ENCODE assay signal across 18 cellular contexts in the genomic region with DNA sequence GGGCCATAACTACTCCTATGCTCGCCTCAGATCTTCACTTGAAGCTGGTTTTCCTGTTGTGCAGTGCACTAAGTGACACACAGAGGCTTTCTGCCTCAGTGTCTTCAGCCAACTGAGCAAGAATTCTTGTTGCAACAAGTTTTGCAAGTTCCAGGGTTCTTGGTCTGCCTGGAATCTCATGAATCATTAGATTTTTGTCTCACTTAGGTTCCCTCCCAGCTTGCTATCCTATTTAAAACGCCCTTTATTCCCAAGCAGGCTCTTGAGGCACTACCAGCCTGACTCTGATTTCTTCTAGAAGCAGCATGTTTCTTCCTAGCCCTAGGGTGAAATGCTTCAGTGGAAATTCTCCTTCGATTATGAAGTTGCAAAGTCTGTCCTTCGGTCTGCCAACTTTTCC.
A peak's percentile ranks its signal among the peaks of the same experiment; 100 is the strongest.
DNase-seq lines count a peak whose midpoint lies in the region; ATAC-seq and TF ChIP-seq lines count a peak whose summit lies in the region.
"Had no signal": no experiment of that assay in that cellular context is flagged by ENCODE, and none has a peak within 500 bp of the region (broad histone marks: within the 10 kb centered on the region; RNA-seq: fewer than 3 reads in every experiment).

No MANE protein-coding gene starts in this region.

- peaks cover 0 to 10% of the 10 kb centered on the region in 2 donors for H3K36me3 ChIP-seq in gastroesophageal sphincter
- H3K36me3 ChIP-seq: cardiac muscle cell, ovary had no signal

- H3K27ac Mint-ChIP-seq in HFFc6 = no peak overlapping the region; the same call in 1 of the 2 replicates
- H3K27ac Mint-ChIP-seq in type B pancreatic cell = peak overlapping the region; percentile 90
- H3K27ac Mint-ChIP-seq: activated CD4-positive, alpha-beta memory T cell treated with anti-CD3 and anti-CD28 coated beads, Interleukin-2, amount 10 ng/mL, durations not matched to agents 7 days and 5 days; activated naive CD4-positive, alpha-beta T cell treated with anti-CD3 and anti-CD28 coated beads, Interleukin-2, amount 50 U/mL, for 72 hours; naive thymus-derived CD4-positive, alpha-beta T cell; T-cell had no signal

- DNase-seq in HFFc6 (peak; percentile 50), cardiac fibroblast (ENCODE audit: low read depth in 2 of 2) (peak; percentile 15 to 44), type B pancreatic cell (ENCODE audit: extremely low spot score, unreplicated experiment) (no peak), NCI-H345 treated with DMSO at 0.1 percent for 48 hours (lab: John Stamatoyannopoulos, UW; ENCODE audit: unreplicated experiment) (no peak)
- DNase-seq: activated CD4-positive, alpha-beta memory T cell treated with anti-CD3 and anti-CD28 coated beads, Interleukin-2, amount 10 ng/mL, durations not matched to agents 7 days and 5 days; activated T-cell treated with anti-CD3 and anti-CD28 coated beads, Interleukin-2, amount 50 U/mL, for 48 hours; DMS153; effector CD4-positive, alpha-beta T cell; naive thymus-derived CD4-positive, alpha-beta T cell; NCI-H146; ovary; T-cell had no signal

- H3K36me3 Mint-ChIP-seq in HFFc6 (ENCODE audit: low read depth) (no peaks in the 10 kb centered on the region), type B pancreatic cell (peaks cover 4% of the 10 kb centered on the region)
- H3K36me3 Mint-ChIP-seq: activated naive CD4-positive, alpha-beta T cell treated with anti-CD3 and anti-CD28 coated beads, Interleukin-2, amount 50 U/mL, for 72 hours; naive thymus-derived CD4-positive, alpha-beta T cell; T-cell had no signal

- H3K4me1 Mint-ChIP-seq in HFFc6 (ENCODE audit: low read depth) (peaks cover 9% of the 10 kb centered on the region), type B pancreatic cell (ENCODE audit: unreplicated experiment) (peaks cover 5% of the 10 kb centered on the region)
- H3K4me1 Mint-ChIP-seq: activated CD4-positive, alpha-beta memory T cell treated with anti-CD3 and anti-CD28 coated beads, Interleukin-2, amount 10 ng/mL, durations not matched to agents 7 days and 5 days; naive thymus-derived CD4-positive, alpha-beta T cell; T-cell had no signal

- peak; percentile 66 for ATAC-seq in gastroesophageal sphincter
- no peak for ATAC-seq in GM19452 (IDR thresholded peaks at IDR 0.05; ENCODE audit: unreplicated experiment)
- ATAC-seq in GM18502 (IDR thresholded peaks at IDR 0.05; ENCODE audit: poor library complexity, unreplicated experiment) = no peak
- ATAC-seq: activated naive CD4-positive, alpha-beta T cell treated with anti-CD3 and anti-CD28 coated beads, Interleukin-2, amount 50 U/mL, for 72 hours; naive thymus-derived CD4-positive, alpha-beta T cell; T-cell had no signal

- no peak for TF ChIP-seq POLR2A in gastroesophageal sphincter (IDR thresholded peaks at IDR 0.05)

- H3K9me3 ChIP-seq in gastroesophageal sphincter = no peaks in the 10 kb centered on the region
- H3K9me3 ChIP-seq: ovary had no signal

- H3K9me3 Mint-ChIP-seq in HFFc6 (no peaks in the 10 kb centered on the region), type B pancreatic cell (no peaks in the 10 kb centered on the region)
- H3K9me3 Mint-ChIP-seq: activated CD4-positive, alpha-beta memory T cell treated with anti-CD3 and anti-CD28 coated beads, Interleukin-2, amount 10 ng/mL, durations not matched to agents 7 days and 5 days; activated naive CD4-positive, alpha-beta T cell treated with anti-CD3 and anti-CD28 coated beads, Interleukin-2, amount 50 U/mL, for 72 hours; T-cell had no signal

- H3K4me3 Mint-ChIP-seq in HFFc6 (no peak overlapping the region), type B pancreatic cell (peak overlapping the region; percentile 71)
- H3K4me3 Mint-ChIP-seq: activated CD4-positive, alpha-beta memory T cell treated with anti-CD3 and anti-CD28 coated beads, Interleukin-2, amount 10 ng/mL, durations not matched to agents 7 days and 5 days; naive thymus-derived CD4-positive, alpha-beta T cell; T-cell had no signal

- TF ChIP-seq CTCF in HFFc6 (IDR thresholded peaks at IDR 0.05) (no peak), cardiac fibroblast (IDR thresholded peaks at IDR 0.05; ENCODE audit: low read depth, low read length) (no peak), gastroesophageal sphincter (IDR thresholded peaks at IDR 0.05) (no peak), type B pancreatic cell (conservative IDR thresholded peaks at IDR 0.05) (no peak)

- H3K27me3 ChIP-seq in gastroesophageal sphincter = no peaks in the 10 kb centered on the region
- H3K27me3 ChIP-seq: cardiac muscle cell, ovary had no signal

- no peak for TF ChIP-seq EP300 in gastroesophageal sphincter (IDR thresholded peaks at IDR 0.05)

- WGBS in gastroesophageal sphincter (ENCODE audit: low coverage in 1 of 2), 2 donors = 85 to 100% methylated on average over 1 to 4 of the region's 4 CpGs

- H3K4me3 ChIP-seq in cardiac fibroblast (replicated peaks in 1 of 2; ENCODE audit: low read depth in 2 of 2, low read length in 2 of 2) (no peak overlapping the region), gastroesophageal sphincter (no peak overlapping the region)
- H3K4me3 ChIP-seq: cardiac muscle cell, lung, ovary had no signal

- H3K4me1 ChIP-seq in gastroesophageal sphincter = peaks cover 0 to 29% (median 3%) of the 10 kb centered on the region in 3 donors

- H3K27me3 Mint-ChIP-seq in HFFc6 (ENCODE audit: insufficient read depth) (no peaks in the 10 kb centered on the region; the same call in 1 of the 2 replicates), type B pancreatic cell (no peaks in the 10 kb centered on the region)

- H3K27ac ChIP-seq in gastroesophageal sphincter = no peak overlapping the region
- H3K27ac ChIP-seq: cardiac muscle cell, ovary had no signal

Comparison
In these comparisons a context has a peak if more than half of its experiments do, and no peak if none do; other contexts are left out.
1. DNase-seq: peak in HFFc6 (single experiment) and cardiac fibroblast (2 of 2); none in type B pancreatic cell (single experiment) and NCI-H345 treated with DMSO at 0.1 percent for 48 hours (single experiment).